14 cellular contexts compared by ENCODE assay signal in the genomic region with DNA sequence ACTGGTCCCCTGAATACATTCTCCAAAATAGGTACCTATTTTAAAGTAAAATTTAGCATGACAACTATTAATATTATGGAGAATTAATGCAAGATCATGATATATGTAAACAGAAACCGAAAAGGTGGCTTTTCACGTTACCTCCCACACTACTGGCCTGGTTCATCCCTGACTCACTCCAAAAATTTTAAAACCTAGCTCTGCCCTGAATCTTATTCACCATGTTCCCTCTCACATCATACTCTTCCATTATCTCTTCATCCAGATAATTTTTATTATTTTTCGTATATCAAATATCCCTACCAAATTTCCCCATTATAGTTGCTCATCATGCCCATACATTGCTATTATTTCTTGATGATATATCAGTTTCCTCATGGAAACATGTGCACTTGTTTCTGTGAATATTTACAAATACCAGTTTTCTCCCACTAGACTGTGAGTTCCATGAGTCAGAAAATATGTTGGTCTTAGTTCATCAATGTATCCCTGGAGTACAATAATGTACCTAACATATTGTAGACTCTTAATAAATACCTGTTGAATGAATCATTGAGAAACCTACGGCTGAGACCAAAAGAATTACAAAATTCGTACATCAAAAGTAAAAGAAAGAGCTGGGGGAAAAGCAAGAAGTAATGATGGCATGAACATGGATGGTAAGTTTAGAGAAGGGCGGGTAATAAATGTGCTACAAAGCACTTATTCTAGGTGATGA.
"Had no signal": no experiment of that assay in that cellular context is flagged by ENCODE, and none has a peak within 500 bp of the region (broad histone marks: within the 10 kb centered on the region; RNA-seq: fewer than 3 reads in every experiment).

No MANE protein-coding gene starts in this region.

- H3K4me3 Mint-ChIP-seq: activated naive CD8-positive, alpha-beta T cell; T-helper 17 cell; type B pancreatic cell had no signal

- H3K36me3 ChIP-seq: suprapubic skin had no signal

- H3K27ac Mint-ChIP-seq: activated naive CD8-positive, alpha-beta T cell; T-helper 17 cell; type B pancreatic cell had no signal

- DNase-seq: activated CD4-positive, alpha-beta T cell treated with anti-CD3 and anti-CD28 coated beads, Interleukin-2, amount 50 U/mL, for 1 hour; activated CD4-positive, CD25-positive, alpha-beta regulatory T cell; activated effector memory CD4-positive, alpha-beta T cell treated with Interleukin-2 at 50 U/mL for 16 hours; activated T-cell treated with anti-CD3 and anti-CD28 coated beads, Interleukin-2, amount 50 U/mL, for 1 hour; amygdala; dorsolateral prefrontal cortex; kidney glomerular epithelial cell; stimulated activated CD4-positive, alpha-beta T cell treated with anti-CD3 and anti-CD28 coated beads, Interleukin-4, amount 100 ng/mL, for 1 hour; stimulated activated CD8-positive, alpha-beta memory T cell treated with anti-CD3 and anti-CD28 coated beads, Interleukin-4, amount 100 ng/mL, for 48 hours; stimulated activated naive CD8-positive, alpha-beta T cell treated with anti-CD3 and anti-CD28 coated beads, Interleukin-15, Interleukin-2, amounts not matched to agents 100 U/mL and 50 U/mL, for 24 hours; T-helper 17 cell had no signal

- H3K9me3 Mint-ChIP-seq: type B pancreatic cell had no signal

- H3K36me3 Mint-ChIP-seq: activated naive CD8-positive, alpha-beta T cell; type B pancreatic cell had no signal

- H3K27me3 Mint-ChIP-seq: T-helper 17 cell had no signal

- H3K4me1 Mint-ChIP-seq: T-helper 17 cell had no signal

- H3K27me3 ChIP-seq: dorsolateral prefrontal cortex, suprapubic skin had no signal

- H3K9me3 ChIP-seq: suprapubic skin had no signal

- H3K4me3 ChIP-seq: dorsolateral prefrontal cortex, suprapubic skin had no signal

- H3K4me1 ChIP-seq: suprapubic skin had no signal

- H3K27ac ChIP-seq: dorsolateral prefrontal cortex, suprapubic skin had no signal
